ENCODE assay signal across 1 cellular context in the genomic region with DNA sequence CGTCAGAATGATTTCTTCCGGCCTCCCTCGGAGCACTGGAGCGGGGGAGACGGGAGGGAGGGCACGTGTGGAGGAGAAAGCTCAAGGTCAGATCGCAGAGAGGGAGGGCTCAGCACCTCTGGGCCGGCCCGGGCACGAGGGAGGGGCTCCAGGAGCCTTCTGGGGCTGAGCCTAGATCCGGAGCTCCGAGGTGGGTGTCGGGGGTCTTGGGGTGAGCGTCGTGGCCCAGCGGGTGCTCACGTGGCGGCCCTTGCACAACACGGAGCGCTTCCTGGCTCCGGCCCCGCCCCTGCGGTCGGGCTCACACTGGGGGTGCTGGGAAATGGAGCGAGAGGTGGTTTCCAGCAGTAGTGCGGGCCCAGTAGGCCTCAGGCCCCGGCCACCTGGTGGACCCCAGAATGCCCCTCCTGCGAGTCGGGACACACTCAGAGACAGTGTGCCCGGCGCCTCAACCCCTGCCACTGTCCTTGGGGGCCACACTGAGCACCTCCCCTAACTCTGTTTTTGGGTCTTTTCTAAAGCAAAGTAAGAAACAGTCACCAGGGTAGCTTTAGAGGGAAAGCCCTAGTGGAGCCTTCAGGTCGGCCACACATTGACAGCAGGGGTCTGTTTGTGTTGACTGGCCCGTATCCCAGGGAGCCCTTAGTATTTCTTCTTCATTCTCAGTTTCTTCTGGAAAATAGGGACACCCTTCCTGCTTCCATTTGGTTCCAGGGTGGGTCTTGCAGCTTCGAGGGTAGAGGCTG.
TF ChIP-seq lines count a peak whose summit lies in the region.

No MANE protein-coding gene starts in this region.

TF ChIP-seq in HepG2, 621 proteins besides CTCF, POLR2A, EP300 and RAD21 (continued from another document and continues in another):
- TF ChIP-seq, protein P1, sequence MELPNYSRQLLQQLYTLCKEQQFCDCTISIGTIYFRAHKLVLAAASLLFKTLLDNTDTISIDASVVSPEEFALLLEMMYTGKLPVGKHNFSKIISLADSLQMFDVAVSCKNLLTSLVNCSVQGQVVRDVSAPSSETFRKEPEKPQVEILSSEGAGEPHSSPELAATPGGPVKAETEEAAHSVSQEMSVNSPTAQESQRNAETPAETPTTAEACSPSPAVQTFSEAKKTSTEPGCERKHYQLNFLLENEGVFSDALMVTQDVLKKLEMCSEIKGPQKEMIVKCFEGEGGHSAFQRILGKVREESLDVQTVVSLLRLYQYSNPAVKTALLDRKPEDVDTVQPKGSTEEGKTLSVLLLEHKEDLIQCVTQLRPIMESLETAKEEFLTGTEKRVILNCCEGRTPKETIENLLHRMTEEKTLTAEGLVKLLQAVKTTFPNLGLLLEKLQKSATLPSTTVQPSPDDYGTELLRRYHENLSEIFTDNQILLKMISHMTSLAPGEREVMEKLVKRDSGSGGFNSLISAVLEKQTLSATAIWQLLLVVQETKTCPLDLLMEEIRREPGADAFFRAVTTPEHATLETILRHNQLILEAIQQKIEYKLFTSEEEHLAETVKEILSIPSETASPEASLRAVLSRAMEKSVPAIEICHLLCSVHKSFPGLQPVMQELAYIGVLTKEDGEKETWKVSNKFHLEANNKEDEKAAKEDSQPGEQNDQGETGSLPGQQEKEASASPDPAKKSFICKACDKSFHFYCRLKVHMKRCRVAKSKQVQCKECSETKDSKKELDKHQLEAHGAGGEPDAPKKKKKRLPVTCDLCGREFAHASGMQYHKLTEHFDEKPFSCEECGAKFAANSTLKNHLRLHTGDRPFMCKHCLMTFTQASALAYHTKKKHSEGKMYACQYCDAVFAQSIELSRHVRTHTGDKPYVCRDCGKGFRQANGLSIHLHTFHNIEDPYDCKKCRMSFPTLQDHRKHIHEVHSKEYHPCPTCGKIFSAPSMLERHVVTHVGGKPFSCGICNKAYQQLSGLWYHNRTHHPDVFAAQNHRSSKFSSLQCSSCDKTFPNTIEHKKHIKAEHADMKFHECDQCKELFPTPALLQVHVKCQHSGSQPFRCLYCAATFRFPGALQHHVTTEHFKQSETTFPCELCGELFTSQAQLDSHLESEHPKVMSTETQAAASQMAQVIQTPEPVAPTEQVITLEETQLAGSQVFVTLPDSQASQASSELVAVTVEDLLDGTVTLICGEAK (IDR thresholded peaks at IDR 0.05), result no peak
- TF ChIP-seq, protein P1 (CRISPR knock-in tag; IDR thresholded peaks at IDR 0.05), result peak; percentile 41; the same call in 1 of the 2 replicates
- TF ChIP-seq ARNT2 (CRISPR knock-in tag; IDR thresholded peaks at IDR 0.05; ENCODE audit: low read depth) (peak; percentile 61; the same call in 1 of the 2 replicates), MTA1 (CRISPR knock-in tag; IDR thresholded peaks at IDR 0.05; ENCODE audit: borderline replicate concordance) (no peak), RFX1 (IDR thresholded peaks at IDR 0.05) (no peak), PCBP2 (optimal IDR thresholded peaks at IDR 0.05; ENCODE audit: low read depth, low read length, poor library complexity, severe bottlenecking) (no peak), NR1H2 (CRISPR knock-in tag; IDR thresholded peaks at IDR 0.05; ENCODE audit: borderline replicate concordance, low read depth) (no peak), PAF1 (CRISPR knock-in tag; IDR thresholded peaks at IDR 0.05) (no peak), GTF3A (CRISPR knock-in tag; conservative IDR thresholded peaks at IDR 0.05) (no peak), TSC22D2 (CRISPR knock-in tag; IDR thresholded peaks at IDR 0.05; ENCODE audit: borderline replicate concordance) (peak; percentile 65; the same call in 1 of the 2 replicates), ZNF816 (CRISPR knock-in tag; IDR thresholded peaks at IDR 0.05; ENCODE audit: borderline replicate concordance) (no peak), ZFP37 (CRISPR knock-in tag; IDR thresholded peaks at IDR 0.05; ENCODE audit: borderline replicate concordance) (peak; percentile 42; the same call in 1 of the 2 replicates), ATM (IDR thresholded peaks at IDR 0.05; ENCODE audit: borderline replicate concordance) (no peak), ZNF282 (IDR thresholded peaks at IDR 0.05; ENCODE audit: partially characterized antibody) (no peak), ZBTB21 (CRISPR knock-in tag; IDR thresholded peaks at IDR 0.05) (no peak), RXRB (CRISPR knock-in tag; IDR thresholded peaks at IDR 0.05; ENCODE audit: borderline replicate concordance) (no peak), JUN (CRISPR knock-in tag; IDR thresholded peaks at IDR 0.05) (no peak), ZNF329 (CRISPR knock-in tag; IDR thresholded peaks at IDR 0.05; ENCODE audit: low read depth) (peak; percentile 64; the same call in 1 of the 2 replicates)
- TF ChIP-seq, protein P2, sequence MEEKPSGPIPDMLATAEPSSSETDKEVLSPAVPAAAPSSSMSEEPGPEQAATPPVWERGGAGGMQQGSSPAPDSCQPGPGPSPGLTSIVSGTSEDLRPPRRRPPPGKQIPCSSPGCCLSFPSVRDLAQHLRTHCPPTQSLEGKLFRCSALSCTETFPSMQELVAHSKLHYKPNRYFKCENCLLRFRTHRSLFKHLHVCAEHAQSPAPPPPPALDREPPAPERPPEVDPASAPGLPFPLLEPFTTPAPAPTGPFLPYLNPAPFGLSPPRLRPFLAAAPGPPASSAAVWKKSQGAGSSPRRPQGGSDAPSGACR (CRISPR knock-in tag; IDR thresholded peaks at IDR 0.05), result no peak; the same call in none of the 2 replicates
- TF ChIP-seq, protein P3, sequence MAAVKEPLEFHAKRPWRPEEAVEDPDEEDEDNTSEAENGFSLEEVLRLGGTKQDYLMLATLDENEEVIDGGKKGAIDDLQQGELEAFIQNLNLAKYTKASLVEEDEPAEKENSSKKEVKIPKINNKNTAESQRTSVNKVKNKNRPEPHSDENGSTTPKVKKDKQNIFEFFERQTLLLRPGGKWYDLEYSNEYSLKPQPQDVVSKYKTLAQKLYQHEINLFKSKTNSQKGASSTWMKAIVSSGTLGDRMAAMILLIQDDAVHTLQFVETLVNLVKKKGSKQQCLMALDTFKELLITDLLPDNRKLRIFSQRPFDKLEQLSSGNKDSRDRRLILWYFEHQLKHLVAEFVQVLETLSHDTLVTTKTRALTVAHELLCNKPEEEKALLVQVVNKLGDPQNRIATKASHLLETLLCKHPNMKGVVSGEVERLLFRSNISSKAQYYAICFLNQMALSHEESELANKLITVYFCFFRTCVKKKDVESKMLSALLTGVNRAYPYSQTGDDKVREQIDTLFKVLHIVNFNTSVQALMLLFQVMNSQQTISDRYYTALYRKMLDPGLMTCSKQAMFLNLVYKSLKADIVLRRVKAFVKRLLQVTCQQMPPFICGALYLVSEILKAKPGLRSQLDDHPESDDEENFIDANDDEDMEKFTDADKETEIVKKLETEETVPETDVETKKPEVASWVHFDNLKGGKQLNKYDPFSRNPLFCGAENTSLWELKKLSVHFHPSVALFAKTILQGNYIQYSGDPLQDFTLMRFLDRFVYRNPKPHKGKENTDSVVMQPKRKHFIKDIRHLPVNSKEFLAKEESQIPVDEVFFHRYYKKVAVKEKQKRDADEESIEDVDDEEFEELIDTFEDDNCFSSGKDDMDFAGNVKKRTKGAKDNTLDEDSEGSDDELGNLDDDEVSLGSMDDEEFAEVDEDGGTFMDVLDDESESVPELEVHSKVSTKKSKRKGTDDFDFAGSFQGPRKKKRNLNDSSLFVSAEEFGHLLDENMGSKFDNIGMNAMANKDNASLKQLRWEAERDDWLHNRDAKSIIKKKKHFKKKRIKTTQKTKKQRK (IDR thresholded peaks at IDR 0.05; ENCODE audit: low read length), result no peak
- TF ChIP-seq, protein P4, sequence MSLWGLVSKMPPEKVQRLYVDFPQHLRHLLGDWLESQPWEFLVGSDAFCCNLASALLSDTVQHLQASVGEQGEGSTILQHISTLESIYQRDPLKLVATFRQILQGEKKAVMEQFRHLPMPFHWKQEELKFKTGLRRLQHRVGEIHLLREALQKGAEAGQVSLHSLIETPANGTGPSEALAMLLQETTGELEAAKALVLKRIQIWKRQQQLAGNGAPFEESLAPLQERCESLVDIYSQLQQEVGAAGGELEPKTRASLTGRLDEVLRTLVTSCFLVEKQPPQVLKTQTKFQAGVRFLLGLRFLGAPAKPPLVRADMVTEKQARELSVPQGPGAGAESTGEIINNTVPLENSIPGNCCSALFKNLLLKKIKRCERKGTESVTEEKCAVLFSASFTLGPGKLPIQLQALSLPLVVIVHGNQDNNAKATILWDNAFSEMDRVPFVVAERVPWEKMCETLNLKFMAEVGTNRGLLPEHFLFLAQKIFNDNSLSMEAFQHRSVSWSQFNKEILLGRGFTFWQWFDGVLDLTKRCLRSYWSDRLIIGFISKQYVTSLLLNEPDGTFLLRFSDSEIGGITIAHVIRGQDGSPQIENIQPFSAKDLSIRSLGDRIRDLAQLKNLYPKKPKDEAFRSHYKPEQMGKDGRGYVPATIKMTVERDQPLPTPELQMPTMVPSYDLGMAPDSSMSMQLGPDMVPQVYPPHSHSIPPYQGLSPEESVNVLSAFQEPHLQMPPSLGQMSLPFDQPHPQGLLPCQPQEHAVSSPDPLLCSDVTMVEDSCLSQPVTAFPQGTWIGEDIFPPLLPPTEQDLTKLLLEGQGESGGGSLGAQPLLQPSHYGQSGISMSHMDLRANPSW (CRISPR knock-in tag; IDR thresholded peaks at IDR 0.05; ENCODE audit: borderline replicate concordance), result no peak
- TF ChIP-seq, protein P5, sequence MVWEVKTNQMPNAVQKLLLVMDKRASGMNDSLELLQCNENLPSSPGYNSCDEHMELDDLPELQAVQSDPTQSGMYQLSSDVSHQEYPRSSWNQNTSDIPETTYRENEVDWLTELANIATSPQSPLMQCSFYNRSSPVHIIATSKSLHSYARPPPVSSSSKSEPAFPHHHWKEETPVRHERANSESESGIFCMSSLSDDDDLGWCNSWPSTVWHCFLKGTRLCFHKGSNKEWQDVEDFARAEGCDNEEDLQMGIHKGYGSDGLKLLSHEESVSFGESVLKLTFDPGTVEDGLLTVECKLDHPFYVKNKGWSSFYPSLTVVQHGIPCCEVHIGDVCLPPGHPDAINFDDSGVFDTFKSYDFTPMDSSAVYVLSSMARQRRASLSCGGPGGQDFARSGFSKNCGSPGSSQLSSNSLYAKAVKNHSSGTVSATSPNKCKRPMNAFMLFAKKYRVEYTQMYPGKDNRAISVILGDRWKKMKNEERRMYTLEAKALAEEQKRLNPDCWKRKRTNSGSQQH (CRISPR knock-in tag; IDR thresholded peaks at IDR 0.05; ENCODE audit: low read depth), result 0 out of 2 replicates have a peak, but pooled peaks have one; percentile 14
- TF ChIP-seq, protein P6, sequence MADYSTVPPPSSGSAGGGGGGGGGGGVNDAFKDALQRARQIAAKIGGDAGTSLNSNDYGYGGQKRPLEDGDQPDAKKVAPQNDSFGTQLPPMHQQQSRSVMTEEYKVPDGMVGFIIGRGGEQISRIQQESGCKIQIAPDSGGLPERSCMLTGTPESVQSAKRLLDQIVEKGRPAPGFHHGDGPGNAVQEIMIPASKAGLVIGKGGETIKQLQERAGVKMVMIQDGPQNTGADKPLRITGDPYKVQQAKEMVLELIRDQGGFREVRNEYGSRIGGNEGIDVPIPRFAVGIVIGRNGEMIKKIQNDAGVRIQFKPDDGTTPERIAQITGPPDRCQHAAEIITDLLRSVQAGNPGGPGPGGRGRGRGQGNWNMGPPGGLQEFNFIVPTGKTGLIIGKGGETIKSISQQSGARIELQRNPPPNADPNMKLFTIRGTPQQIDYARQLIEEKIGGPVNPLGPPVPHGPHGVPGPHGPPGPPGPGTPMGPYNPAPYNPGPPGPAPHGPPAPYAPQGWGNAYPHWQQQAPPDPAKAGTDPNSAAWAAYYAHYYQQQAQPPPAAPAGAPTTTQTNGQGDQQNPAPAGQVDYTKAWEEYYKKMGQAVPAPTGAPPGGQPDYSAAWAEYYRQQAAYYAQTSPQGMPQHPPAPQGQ (CRISPR knock-in tag; IDR thresholded peaks at IDR 0.05; ENCODE audit: borderline replicate concordance), result no peak
- TF ChIP-seq, protein P7, sequence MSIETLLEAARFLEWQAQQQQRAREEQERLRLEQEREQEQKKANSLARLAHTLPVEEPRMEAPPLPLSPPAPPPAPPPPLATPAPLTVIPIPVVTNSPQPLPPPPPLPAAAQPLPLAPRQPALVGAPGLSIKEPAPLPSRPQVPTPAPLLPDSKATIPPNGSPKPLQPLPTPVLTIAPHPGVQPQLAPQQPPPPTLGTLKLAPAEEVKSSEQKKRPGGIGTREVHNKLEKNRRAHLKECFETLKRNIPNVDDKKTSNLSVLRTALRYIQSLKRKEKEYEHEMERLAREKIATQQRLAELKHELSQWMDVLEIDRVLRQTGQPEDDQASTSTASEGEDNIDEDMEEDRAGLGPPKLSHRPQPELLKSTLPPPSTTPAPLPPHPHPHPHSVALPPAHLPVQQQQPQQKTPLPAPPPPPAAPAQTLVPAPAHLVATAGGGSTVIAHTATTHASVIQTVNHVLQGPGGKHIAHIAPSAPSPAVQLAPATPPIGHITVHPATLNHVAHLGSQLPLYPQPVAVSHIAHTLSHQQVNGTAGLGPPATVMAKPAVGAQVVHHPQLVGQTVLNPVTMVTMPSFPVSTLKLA (IDR thresholded peaks at IDR 0.05), result peak; percentile 54
- TF ChIP-seq, protein P8, sequence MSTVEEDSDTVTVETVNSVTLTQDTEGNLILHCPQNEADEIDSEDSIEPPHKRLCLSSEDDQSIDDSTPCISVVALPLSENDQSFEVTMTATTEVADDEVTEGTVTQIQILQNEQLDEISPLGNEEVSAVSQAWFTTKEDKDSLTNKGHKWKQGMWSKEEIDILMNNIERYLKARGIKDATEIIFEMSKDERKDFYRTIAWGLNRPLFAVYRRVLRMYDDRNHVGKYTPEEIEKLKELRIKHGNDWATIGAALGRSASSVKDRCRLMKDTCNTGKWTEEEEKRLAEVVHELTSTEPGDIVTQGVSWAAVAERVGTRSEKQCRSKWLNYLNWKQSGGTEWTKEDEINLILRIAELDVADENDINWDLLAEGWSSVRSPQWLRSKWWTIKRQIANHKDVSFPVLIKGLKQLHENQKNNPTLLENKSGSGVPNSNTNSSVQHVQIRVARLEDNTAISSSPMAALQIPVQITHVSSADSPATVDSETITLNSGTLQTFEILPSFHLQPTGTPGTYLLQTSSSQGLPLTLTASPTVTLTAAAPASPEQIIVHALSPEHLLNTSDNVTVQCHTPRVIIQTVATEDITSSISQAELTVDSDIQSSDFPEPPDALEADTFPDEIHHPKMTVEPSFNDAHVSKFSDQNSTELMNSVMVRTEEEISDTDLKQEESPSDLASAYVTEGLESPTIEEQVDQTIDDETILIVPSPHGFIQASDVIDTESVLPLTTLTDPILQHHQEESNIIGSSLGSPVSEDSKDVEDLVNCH (CRISPR knock-in tag; IDR thresholded peaks at IDR 0.05), result no peak
